In the genomic region with DNA sequence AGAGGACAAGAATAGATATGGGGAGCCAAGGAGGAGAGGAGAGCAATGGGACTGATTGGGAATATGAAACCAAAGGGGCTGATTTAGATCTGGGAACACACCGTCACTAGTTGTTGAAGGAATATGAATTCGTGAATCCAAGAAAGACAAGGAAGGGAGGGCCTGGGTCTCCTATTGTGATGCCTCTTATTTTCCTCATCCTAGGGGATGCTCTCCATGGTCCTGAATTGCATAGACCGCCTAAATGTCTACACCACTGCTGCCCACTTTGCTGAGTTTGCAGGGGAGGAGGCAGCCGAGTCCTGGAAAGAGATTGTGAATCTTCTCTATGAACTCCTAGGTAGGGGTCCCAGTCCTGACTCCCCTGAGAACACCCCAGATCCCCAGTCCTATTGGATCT, we compare ENCODE assay signal across 13 cellular contexts. TPM values are rescaled to one million over a fixed set of nuclear protein-coding genes. Genes with fewer than 3 reads are reported as not detected.
DNase-seq lines count a peak whose midpoint lies in the region; ATAC-seq and TF ChIP-seq lines count a peak whose summit lies in the region.
"Had no signal": no experiment of that assay in that cellular context is flagged by ENCODE, and none has a peak within 500 bp of the region (broad histone marks: within the 10 kb centered on the region; RNA-seq: fewer than 3 reads in every experiment).

No MANE protein-coding gene starts in this region.

- peaks cover 0 to 2% (median 0%) of the 10 kb centered on the region in 8 donors for H3K9me3 Mint-ChIP-seq in CD4-positive, alpha-beta memory T cell

- no peaks in the 10 kb centered on the region for H3K79me2 ChIP-seq in hepatocyte

- POLR2A ChIA-PET in HEK293 (lab: Yijun Ruan, JAX), result no interaction called here
- POLR2A ChIA-PET in CD4-positive, alpha-beta memory T cell (lab: Charles Lee; ENCODE audit: partially characterized antibody), result no interaction called here

- no peak for ATAC-seq in HG03159 (IDR thresholded peaks at IDR 0.05; ENCODE audit: unreplicated experiment)

- no peak overlapping the region for H3K4me3 ChIP-seq in HEK293 (ENCODE audit: low read depth, low read length)
- H3K4me3 ChIP-seq in hepatocyte, result no peak overlapping the region
- H3K4me3 ChIP-seq in CD4-positive, alpha-beta memory T cell (ENCODE audit: low read length in 2 of 2), result no peak overlapping the region
- H3K4me3 ChIP-seq: BLaER1 treated with 17β-estradiol and CSF1 and Interleukin-3, amounts not matched to agents 10 nM and 100 nM; esophagus muscularis mucosa; SJCRH30 had no signal

- no peak overlapping the region for H3K27ac Mint-ChIP-seq in CD4-positive, alpha-beta memory T cell

- DNase-seq in AG08396 (ENCODE audit: low spot score) (peak; percentile 58), RPMI8226 (peak; percentile 39), hepatocyte (ENCODE audit: low spot score) (peak; percentile 52), T-helper 9 cell (no peak), NCI-H446 treated with DMSO at 0.1 percent for 48 hours (lab: John Stamatoyannopoulos, UW) (no peak)
- no peak for DNase-seq in CD4-positive, alpha-beta memory T cell
- DNase-seq: naive B cell, NCI-H1105 had no signal

- no peaks in the 10 kb centered on the region for H3K9me2 ChIP-seq in hepatocyte (replicated peaks; ENCODE audit: insufficient read depth)

- no peak overlapping the region for H2AFZ ChIP-seq in hepatocyte

- WGBS in hepatocyte (ENCODE audit: low lambda C conversion rate, missing lambda C conversion rate), result 61% methylated on average over 4 of the region's 4 CpGs

- no peak overlapping the region for H3K4me3 Mint-ChIP-seq in CD4-positive, alpha-beta memory T cell

- intact Hi-C loops in CD4-positive, alpha-beta memory T cell (cut with micrococcal nuclease), result no loop called here

- CTCF ChIA-PET in HEK293 (lab: Yijun Ruan, JAX), result interaction anchor here (1.2 kb wide), 1 partner anchor 52 kb away, joined by 3 read pairs; a partner anchor contains a TSS
- CTCF ChIA-PET in CD4-positive, alpha-beta memory T cell (lab: Charles Lee; ENCODE audit: partially characterized antibody), result no interaction called here

- H3K9me3 ChIP-seq in HEK293 (ENCODE audit: control insufficient read depth, insufficient read depth, low read depth, low read length) (no peaks in the 10 kb centered on the region), hepatocyte (ENCODE audit: low read depth) (no peaks in the 10 kb centered on the region)
- no peaks in the 10 kb centered on the region for H3K9me3 ChIP-seq in CD4-positive, alpha-beta memory T cell (ENCODE audit: control insufficient read depth in 1 of 2, low read length in 2 of 2)
- H3K9me3 ChIP-seq: esophagus muscularis mucosa, SJCRH30 had no signal

- TF ChIP-seq CTCF in HEK293 (tag by site-specific recombination; IDR thresholded peaks at IDR 0.05), result no peak
- no peak for TF ChIP-seq CTCF in hepatocyte (IDR thresholded peaks at IDR 0.05; ENCODE audit: poor library complexity)

- H3K36me3 Mint-ChIP-seq in CD4-positive, alpha-beta memory T cell, result no peaks in the 10 kb centered on the region
- H3K36me3 Mint-ChIP-seq: naive B cell had no signal

- no peaks in the 10 kb centered on the region for H3K27me3 ChIP-seq in hepatocyte
- H3K27me3 ChIP-seq in CD4-positive, alpha-beta memory T cell (ENCODE audit: insufficient read depth, low read length), result no peaks in the 10 kb centered on the region
- H3K27me3 ChIP-seq: BLaER1 treated with 17β-estradiol and CSF1 and Interleukin-3, amounts not matched to agents 10 nM and 100 nM; SJCRH30 had no signal

- H4K20me1 ChIP-seq in hepatocyte (ENCODE audit: insufficient read depth, poor library complexity, severe bottlenecking), result no peaks in the 10 kb centered on the region

- H3K27me3 Mint-ChIP-seq in CD4-positive, alpha-beta memory T cell, result peaks cover 0 to 1% of the 10 kb centered on the region in 2 donors

- H3K27ac ChIP-seq in HEK293 (ENCODE audit: extremely low read depth, low read depth, low read length) (no peak overlapping the region), hepatocyte (no peak overlapping the region)
- H3K27ac ChIP-seq in CD4-positive, alpha-beta memory T cell (ENCODE audit: low read depth, low read length), result no peak overlapping the region
- H3K27ac ChIP-seq: BLaER1 treated with 17β-estradiol and CSF1 and Interleukin-3, amounts not matched to agents 10 nM and 100 nM; esophagus muscularis mucosa; SJCRH30 had no signal

- H3K4me2 ChIP-seq in hepatocyte, result no peak overlapping the region
- H3K4me2 ChIP-seq: BLaER1 treated with 17β-estradiol and CSF1 and Interleukin-3, amounts not matched to agents 10 nM and 100 nM had no signal

- no peaks in the 10 kb centered on the region for H3K4me1 ChIP-seq in HEK293 (ENCODE audit: control insufficient read depth, insufficient read depth, low read length)
- H3K4me1 ChIP-seq in hepatocyte (ENCODE audit: insufficient read depth), result no peaks in the 10 kb centered on the region
- no peaks in the 10 kb centered on the region for H3K4me1 ChIP-seq in CD4-positive, alpha-beta memory T cell (ENCODE audit: insufficient read depth, low read length)
- H3K4me1 ChIP-seq: BLaER1 treated with 17β-estradiol and CSF1 and Interleukin-3, amounts not matched to agents 10 nM and 100 nM; esophagus muscularis mucosa; SJCRH30 had no signal

- H3K36me3 ChIP-seq in HEK293 (ENCODE audit: control insufficient read depth in 2 of 2, insufficient read depth in 1 of 2, low read length in 2 of 2) (no peaks in the 10 kb centered on the region), hepatocyte (replicated peaks; ENCODE audit: insufficient read depth, low read depth) (no peaks in the 10 kb centered on the region)
- no peaks in the 10 kb centered on the region for H3K36me3 ChIP-seq in CD4-positive, alpha-beta memory T cell (ENCODE audit: insufficient read depth, low read length)
- H3K36me3 ChIP-seq: esophagus muscularis mucosa had no signal

- no peaks in the 10 kb centered on the region for H3K4me1 Mint-ChIP-seq in CD4-positive, alpha-beta memory T cell

TF ChIP-seq in HEK293, 187 proteins besides CTCF, POLR2A, EP300 and RAD21 (continues in another document):
- TF ChIP-seq KLF1 (tag by site-specific recombination; IDR thresholded peaks at IDR 0.05) (no peak), ZFP3 (tag by site-specific recombination; IDR thresholded peaks at IDR 0.05; ENCODE audit: low read depth) (no peak), SCRT2 (tag by site-specific recombination; IDR thresholded peaks at IDR 0.05) (no peak), ZNF138 (tag by site-specific recombination; IDR thresholded peaks at IDR 0.05; ENCODE audit: borderline replicate concordance) (no peak), ZNF37A (tag by site-specific recombination; IDR thresholded peaks at IDR 0.05) (no peak), ZNF266 (tag by site-specific recombination; IDR thresholded peaks at IDR 0.05; ENCODE audit: low read depth) (no peak), ZNF366 (tag by site-specific recombination; conservative IDR thresholded peaks at IDR 0.05) (0 out of 2 replicates have a peak, but pooled peaks have one; percentile 12), ZNF48 (tag by site-specific recombination; IDR thresholded peaks at IDR 0.05) (no peak), HOXC10 (CRISPR knock-in tag; IDR thresholded peaks at IDR 0.05) (no peak), ZSCAN16 (tag by site-specific recombination; IDR thresholded peaks at IDR 0.05) (no peak), ZNF792 (tag by site-specific recombination; IDR thresholded peaks at IDR 0.05) (no peak)
- TF ChIP-seq, protein P1, sequence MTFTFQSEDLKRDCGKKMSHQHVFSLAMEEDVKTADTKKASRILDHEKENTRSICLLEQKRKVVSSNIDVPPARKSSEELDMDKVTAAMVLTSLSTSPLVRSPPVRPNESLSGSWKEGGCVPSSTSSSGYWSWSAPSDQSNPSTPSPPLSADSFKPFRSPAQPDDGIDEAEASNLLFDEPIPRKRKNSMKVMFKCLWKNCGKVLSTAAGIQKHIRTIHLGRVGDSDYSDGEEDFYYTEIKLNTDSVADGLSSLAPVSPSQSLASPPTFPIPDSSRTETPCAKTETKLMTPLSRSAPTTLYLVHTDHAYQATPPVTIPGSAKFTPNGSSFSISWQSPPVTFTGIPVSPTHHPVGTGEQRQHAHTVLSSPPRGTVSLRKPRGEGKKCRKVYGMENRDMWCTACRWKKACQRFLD (tag by site-specific recombination; IDR thresholded peaks at IDR 0.05), result no peak
- TF ChIP-seq, protein P2, sequence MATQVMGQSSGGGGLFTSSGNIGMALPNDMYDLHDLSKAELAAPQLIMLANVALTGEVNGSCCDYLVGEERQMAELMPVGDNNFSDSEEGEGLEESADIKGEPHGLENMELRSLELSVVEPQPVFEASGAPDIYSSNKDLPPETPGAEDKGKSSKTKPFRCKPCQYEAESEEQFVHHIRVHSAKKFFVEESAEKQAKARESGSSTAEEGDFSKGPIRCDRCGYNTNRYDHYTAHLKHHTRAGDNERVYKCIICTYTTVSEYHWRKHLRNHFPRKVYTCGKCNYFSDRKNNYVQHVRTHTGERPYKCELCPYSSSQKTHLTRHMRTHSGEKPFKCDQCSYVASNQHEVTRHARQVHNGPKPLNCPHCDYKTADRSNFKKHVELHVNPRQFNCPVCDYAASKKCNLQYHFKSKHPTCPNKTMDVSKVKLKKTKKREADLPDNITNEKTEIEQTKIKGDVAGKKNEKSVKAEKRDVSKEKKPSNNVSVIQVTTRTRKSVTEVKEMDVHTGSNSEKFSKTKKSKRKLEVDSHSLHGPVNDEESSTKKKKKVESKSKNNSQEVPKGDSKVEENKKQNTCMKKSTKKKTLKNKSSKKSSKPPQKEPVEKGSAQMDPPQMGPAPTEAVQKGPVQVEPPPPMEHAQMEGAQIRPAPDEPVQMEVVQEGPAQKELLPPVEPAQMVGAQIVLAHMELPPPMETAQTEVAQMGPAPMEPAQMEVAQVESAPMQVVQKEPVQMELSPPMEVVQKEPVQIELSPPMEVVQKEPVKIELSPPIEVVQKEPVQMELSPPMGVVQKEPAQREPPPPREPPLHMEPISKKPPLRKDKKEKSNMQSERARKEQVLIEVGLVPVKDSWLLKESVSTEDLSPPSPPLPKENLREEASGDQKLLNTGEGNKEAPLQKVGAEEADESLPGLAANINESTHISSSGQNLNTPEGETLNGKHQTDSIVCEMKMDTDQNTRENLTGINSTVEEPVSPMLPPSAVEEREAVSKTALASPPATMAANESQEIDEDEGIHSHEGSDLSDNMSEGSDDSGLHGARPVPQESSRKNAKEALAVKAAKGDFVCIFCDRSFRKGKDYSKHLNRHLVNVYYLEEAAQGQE (tag by site-specific recombination; IDR thresholded peaks at IDR 0.05), result peak; percentile 99

RNA-seq across cellular contexts. Expression of a gene that starts 21.5 kb away (rescaled TPM):
- 0.04 and 0.07 TPM in 2 replicates for total RNA-seq in hepatocyte
- polyA plus RNA-seq in hepatocyte, result 0.21 and 0.39 TPM in 2 replicates
- total RNA-seq in CD4-positive, alpha-beta memory T cell, result 1 to 10 TPM; 5.0 to 6.2 TPM
- under 1 TPM; 0.02 to 0.50 TPM for polyA plus RNA-seq in CD4-positive, alpha-beta memory T cell

RNA-seq across cellular contexts. Expression of a gene that starts 29.0 kb away (rescaled TPM):
- 0.07 and 0.36 TPM in 2 replicates for total RNA-seq in hepatocyte
- polyA plus RNA-seq in hepatocyte, result 0.44 TPM in 1 of 2 replicates, not detected in the other
- under 1 TPM in 1 of 2 experiments, not detected in 1; 0.33 TPM for total RNA-seq in CD4-positive, alpha-beta memory T cell
- under 1 TPM; 0.06 to 0.31 TPM for polyA plus RNA-seq in CD4-positive, alpha-beta memory T cell

RNA-seq across cellular contexts. Expression of a gene that starts 52.1 kb away (rescaled TPM):
- 9.9 and 17.3 TPM in 2 replicates for total RNA-seq in hepatocyte
- polyA plus RNA-seq in hepatocyte, result 20.2 and 27.7 TPM in 2 replicates
- 10 to 100 TPM; 53.1 to 53.8 TPM for total RNA-seq in CD4-positive, alpha-beta memory T cell
- polyA plus RNA-seq in CD4-positive, alpha-beta memory T cell, result 10 to 100 TPM; 18.2 to 22.2 TPM

Comparison
In these comparisons a context has a peak if more than half of its experiments do, and no peak if none do; other contexts are left out.
1. DNase-seq: peak in AG08396 (single experiment), RPMI8226 (single experiment) and hepatocyte (single experiment); none in T-helper 9 cell (single experiment), CD4-positive, alpha-beta memory T cell (0 of 5) and NCI-H446 treated with DMSO at 0.1 percent for 48 hours (single experiment).